9 cellular contexts compared by ENCODE assay signal in the genomic region with DNA sequence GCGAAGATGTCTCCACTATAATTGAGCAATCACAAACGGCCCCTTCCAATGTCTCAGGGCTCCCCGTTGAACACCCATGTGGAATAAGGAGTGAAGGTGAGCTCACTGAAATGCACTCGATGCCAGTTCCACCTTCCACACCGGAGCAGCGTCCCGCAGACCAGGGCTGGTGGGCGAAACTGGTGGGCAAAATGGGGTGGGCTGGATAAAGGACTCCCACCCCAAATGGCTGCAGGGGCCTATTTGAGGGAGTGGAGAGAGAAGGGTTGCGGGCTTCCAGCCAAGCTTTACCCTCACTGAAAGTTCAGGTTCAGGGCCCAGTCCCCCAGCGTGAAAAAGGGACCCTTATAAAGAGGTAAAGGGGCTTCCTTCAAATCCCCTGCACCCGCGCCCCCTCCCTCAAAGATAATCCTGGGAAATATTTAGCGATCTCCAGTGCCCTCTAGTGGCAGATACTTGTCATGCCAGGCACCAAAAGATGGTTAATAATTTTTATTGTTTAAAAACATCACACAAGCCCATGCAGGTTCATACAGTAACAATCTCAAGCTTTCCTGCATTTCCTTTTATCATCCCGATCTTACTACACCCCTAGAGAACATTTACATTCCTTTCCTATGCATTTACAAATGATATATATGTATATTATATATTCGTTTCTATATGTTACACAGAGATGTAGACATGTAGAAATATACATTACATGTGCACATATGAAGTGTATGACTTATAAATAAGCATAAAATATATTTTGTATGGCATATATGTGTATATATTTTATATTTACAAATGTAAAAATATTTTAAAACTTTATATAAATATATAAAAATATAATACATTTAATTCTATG. TPM values are rescaled to one million over a fixed set of nuclear protein-coding genes. Genes with fewer than 3 reads are reported as not detected.
DNase-seq lines count a peak whose midpoint lies in the region; ATAC-seq and TF ChIP-seq lines count a peak whose summit lies in the region.
"Had no signal": no experiment of that assay in that cellular context is flagged by ENCODE, and none has a peak within 500 bp of the region (broad histone marks: within the 10 kb centered on the region; RNA-seq: fewer than 3 reads in every experiment).

No MANE protein-coding gene starts in this region.

- no peak overlapping the region for H3K4me3 ChIP-seq in heart right ventricle
- H3K4me3 ChIP-seq: HAP-1 had no signal

- WGBS in heart right ventricle, 2 donors, result 26 to 29% methylated on average over 15 of the region's 15 CpGs

- intact Hi-C loops in heart right ventricle (cut with DNase I) (loop anchor here in 9 of 10 donors (2.0 to 10.0 kb wide), 7 partner anchors 57 to 737 kb away; partner anchors contain the start of gene NKX2-2 (in 1 of the 9)), left cardiac atrium (cut with DNase I) (loop anchor here (5.0 to 10.0 kb wide), 2 partner anchors 707 to 710 kb away; no protein-coding TSS in a partner anchor)

- DNase-seq in heart right ventricle (no peak), left cardiac atrium (no peak), NCI-H146 (lab: John Stamatoyannopoulos, UW) (peak; percentile 48), cerebellar cortex (ENCODE audit: low spot score) (peak; percentile 11), midbrain (lab: John Stamatoyannopoulos, UW) (peak; percentile 20), mesenteric fat pad (ENCODE audit: low spot score) (no peak)
- DNase-seq in activated effector memory CD4-positive, alpha-beta T cell treated with anti-CD3 and anti-CD28 coated beads, Interleukin-2, amount 50 U/mL, for 16 hours, result no peak

- H3K27me3 ChIP-seq in heart right ventricle, result peaks cover 4 to 59% (median 36%) of the 10 kb centered on the region in 7 donors

- H3K9me3 ChIP-seq in heart right ventricle, result no peaks in the 10 kb centered on the region
- H3K9me3 ChIP-seq: HAP-1 had no signal

- H3K27ac ChIP-seq in heart right ventricle, result no peak overlapping the region

- ATAC-seq in heart right ventricle, result no peak
- no peak for ATAC-seq in left cardiac atrium
- no peak for ATAC-seq in GM21723 (IDR thresholded peaks at IDR 0.05; ENCODE audit: unreplicated experiment)

- H3K36me3 ChIP-seq in heart right ventricle, result no peaks in the 10 kb centered on the region
- H3K36me3 ChIP-seq: HAP-1 had no signal

- H3K4me1 ChIP-seq in heart right ventricle, result no peaks in the 10 kb centered on the region
- H3K4me1 ChIP-seq: HAP-1 had no signal

- peak; percentile 79 to 87 (median 83) for TF ChIP-seq CTCF in heart right ventricle (IDR thresholded peaks at IDR 0.05)

RNA-seq across cellular contexts. Expression of gene NKX2-2, which starts 58.2 kb away (rescaled TPM):
- not detected for total RNA-seq in heart right ventricle
- not detected for polyA plus RNA-seq in heart right ventricle
- not detected for total RNA-seq in left cardiac atrium
- total RNA-seq in mesenteric fat pad, result not detected

Comparison
In these comparisons a context has a peak if more than half of its experiments do, and no peak if none do; other contexts are left out.
1. DNase-seq: peak in NCI-H146 (single experiment), cerebellar cortex (single experiment) and midbrain (single experiment); none in heart right ventricle (0 of 2), left cardiac atrium (single experiment), mesenteric fat pad (single experiment) and activated effector memory CD4-positive, alpha-beta T cell treated with anti-CD3 and anti-CD28 coated beads, Interleukin-2, amount 50 U/mL, for 16 hours (single experiment).